Comparison of ENCODE assay signal across 19 cellular contexts in the genomic region with DNA sequence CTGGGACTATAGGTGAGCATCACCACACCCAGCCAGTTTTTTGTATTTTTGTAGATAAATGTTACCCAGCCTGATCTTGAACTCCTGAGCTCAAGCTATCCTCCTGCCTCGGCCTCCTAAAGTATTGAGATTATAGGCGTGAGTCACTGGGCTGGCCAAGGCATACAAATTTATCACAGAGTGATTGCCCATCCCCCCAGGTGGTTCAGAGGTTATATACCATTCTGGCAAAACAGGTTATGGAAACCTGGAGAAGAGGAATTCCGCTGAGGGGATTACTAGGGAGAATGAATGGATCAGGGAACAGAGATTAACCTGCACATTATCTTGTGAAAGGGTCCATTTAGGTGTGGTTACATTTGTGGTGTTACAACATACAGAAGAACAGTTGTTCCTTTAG.
"Had no signal": no experiment of that assay in that cellular context is flagged by ENCODE, and none has a peak within 500 bp of the region (broad histone marks: within the 10 kb centered on the region; RNA-seq: fewer than 3 reads in every experiment).

No MANE protein-coding gene starts in this region.

- H3K4me3 ChIP-seq: coronary artery, esophagus muscularis mucosa, gastroesophageal sphincter, lower lobe of right lung, thoracic aorta, upper lobe of right lung had no signal

- H3K27me3 ChIP-seq: brain microvascular endothelial cell, esophagus muscularis mucosa, gastroesophageal sphincter, upper lobe of right lung had no signal

- H3K4me1 ChIP-seq: parathyroid adenoma had no signal

- H3K9me3 ChIP-seq: esophagus muscularis mucosa, gastroesophageal sphincter, lower lobe of right lung, thoracic aorta, upper lobe of right lung had no signal

- DNase-seq: activated CD4-positive, alpha-beta T cell treated with anti-CD3 and anti-CD28 coated beads for 1 hour; activated CD4-positive, alpha-beta T cell treated with anti-CD3 and anti-CD28 coated beads, Interleukin-2, amount 50 U/mL, for 4 hours; activated naive CD4-positive, alpha-beta T cell treated with anti-CD3 and anti-CD28 coated beads, Interleukin-2, amount 10 ng/mL, durations not matched to agents 7 days and 5 days; activated T-cell treated with anti-CD3 and anti-CD28 coated beads for 4 hours; aorta; brain microvascular endothelial cell; left cardiac atrium; lower lobe of right lung; stimulated activated CD4-positive, alpha-beta T cell treated with anti-CD3 and anti-CD28 coated beads, Interleukin-4, amount 100 ng/mL, for 4 hours; upper lobe of right lung had no signal

- H3K4me3 Mint-ChIP-seq: activated naive CD4-positive, alpha-beta T cell treated with anti-CD3 and anti-CD28 coated beads, Interleukin-2, amount 10 ng/mL, durations not matched to agents 7 days and 5 days; central memory CD8-positive, alpha-beta T cell; nephron; stimulated activated memory B cell treated with anti-CD40 and anti-IgM and Interleukin-4, amounts not matched to agents 10 μg/mL and 1 μg/mL and 100 μg/mL, for 72 hours had no signal

- H3K9ac ChIP-seq: parathyroid adenoma had no signal

- H2AFZ ChIP-seq: parathyroid adenoma had no signal

- H3K27ac ChIP-seq: brain microvascular endothelial cell, coronary artery, esophagus muscularis mucosa, gastroesophageal sphincter, lower lobe of right lung, parathyroid adenoma, thoracic aorta, upper lobe of right lung had no signal

- H3K27me3 Mint-ChIP-seq: activated naive CD4-positive, alpha-beta T cell treated with anti-CD3 and anti-CD28 coated beads, Interleukin-2, amount 10 ng/mL, durations not matched to agents 7 days and 5 days; central memory CD8-positive, alpha-beta T cell; stimulated activated memory B cell treated with anti-CD40 and anti-IgM and Interleukin-4, amounts not matched to agents 10 μg/mL and 1 μg/mL and 100 μg/mL, for 72 hours had no signal

- H3K27ac Mint-ChIP-seq: activated naive CD4-positive, alpha-beta T cell treated with anti-CD3 and anti-CD28 coated beads, Interleukin-2, amount 10 ng/mL, durations not matched to agents 7 days and 5 days; activated T-helper 2 cell treated with anti-CD3 and anti-CD28 coated beads, Interferon-gamma antibody, Interleukin-2, Interleukin-4, amounts not matched to agents 10 μg/mL and 5 μg/mL and 100 μg/mL, durations not matched to agents 14 hours and 24 hours and 36 hours; nephron; stimulated activated memory B cell treated with anti-CD40 and anti-IgM and Interleukin-4, amounts not matched to agents 10 μg/mL and 1 μg/mL and 100 μg/mL, for 72 hours had no signal

- H3K9me3 Mint-ChIP-seq: activated naive CD4-positive, alpha-beta T cell treated with anti-CD3 and anti-CD28 coated beads, Interleukin-2, amount 10 ng/mL, durations not matched to agents 7 days and 5 days; activated T-helper 2 cell treated with anti-CD3 and anti-CD28 coated beads, Interferon-gamma antibody, Interleukin-2, Interleukin-4, amounts not matched to agents 10 μg/mL and 5 μg/mL and 100 μg/mL, durations not matched to agents 14 hours and 24 hours and 36 hours; central memory CD8-positive, alpha-beta T cell; nephron; stimulated activated memory B cell treated with anti-CD40 and anti-IgM and Interleukin-4, amounts not matched to agents 10 μg/mL and 1 μg/mL and 100 μg/mL, for 72 hours had no signal
